Comparison of ENCODE assay signal across 16 cellular contexts in genomic region chr9:114221706-114222465, GRCh38.
"Had no signal": no experiment of that assay in that cellular context is flagged by ENCODE, and none has a peak within 500 bp of the region (broad histone marks: within the 10 kb centered on the region; RNA-seq: fewer than 3 reads in every experiment).

No MANE protein-coding gene starts in this region.

- H3K27me3 ChIP-seq: adrenal gland, dorsolateral prefrontal cortex, foreskin keratinocyte, heart left ventricle, stomach had no signal

- H3K27ac ChIP-seq: adrenal gland, dorsolateral prefrontal cortex, foreskin keratinocyte, heart left ventricle, left ventricle myocardium inferior, stomach, thoracic aorta had no signal

- DNase-seq: activated CD4-positive, alpha-beta T cell treated with anti-CD3 and anti-CD28 coated beads, Interleukin-2, amount 50 U/mL, for 1 hour; activated naive CD4-positive, alpha-beta T cell treated with anti-CD3 and anti-CD28 coated beads, Interleukin-2, amount 50 U/mL, for 16 hours; activated T-cell treated with anti-CD3 and anti-CD28 coated beads for 4 hours; adrenal gland; cerebellar nuclear complex; dorsolateral prefrontal cortex; foreskin keratinocyte; heart left ventricle; islet precursor cell; left ventricle myocardium inferior; mesendoderm; nephron progenitor cell; stimulated activated CD4-positive, alpha-beta T cell treated with anti-CD3 and anti-CD28 coated beads, Interleukin-4, amount 100 ng/mL, for 24 hours; stomach had no signal

- ATAC-seq: activated T-helper 17 cell treated with anti-CD3 and anti-CD28 coated beads, Interleukin-2, amount 50 U/mL, for 72 hours; foreskin keratinocyte; heart left ventricle had no signal

- H3K4me1 Mint-ChIP-seq: activated T-helper 17 cell treated with anti-CD3 and anti-CD28 coated beads, Interleukin-2, amount 50 U/mL, for 72 hours had no signal

- H3K36me3 ChIP-seq: adrenal gland, left ventricle myocardium inferior, stomach had no signal

- H3K27ac Mint-ChIP-seq: activated T-helper 17 cell treated with anti-CD3 and anti-CD28 coated beads, Interleukin-2, amount 50 U/mL, for 72 hours; nephron progenitor cell had no signal

- H3K9me3 Mint-ChIP-seq: activated T-helper 17 cell treated with anti-CD3 and anti-CD28 coated beads, Interleukin-2, amount 50 U/mL, for 72 hours; nephron progenitor cell had no signal

- H3K4me1 ChIP-seq: adrenal gland had no signal

- H3K9me3 ChIP-seq: adrenal gland, heart left ventricle, left ventricle myocardium inferior, stomach, thoracic aorta had no signal

- H3K4me3 Mint-ChIP-seq: activated T-helper 17 cell treated with anti-CD3 and anti-CD28 coated beads, Interleukin-2, amount 50 U/mL, for 72 hours; nephron progenitor cell had no signal

- H3K4me3 ChIP-seq: adrenal gland, dorsolateral prefrontal cortex, heart left ventricle, left ventricle myocardium inferior, stomach, thoracic aorta had no signal
